ENCODE assay signal across 8 cellular contexts in genomic region chr6:157307661-157308060, GRCh38.
"Had no signal": no experiment of that assay in that cellular context is flagged by ENCODE, and none has a peak within 500 bp of the region (broad histone marks: within the 10 kb centered on the region; RNA-seq: fewer than 3 reads in every experiment).

No MANE protein-coding gene starts in this region.

- H3K27ac ChIP-seq: HL-60 had no signal

- H3K4me3 ChIP-seq: GM23338 had no signal

- DNase-seq: H9, HCEC 1CT, HFFc6, KG1 had no signal

- FAIRE-seq: H1, H54 had no signal

- H3K4me2 ChIP-seq: GM23338 had no signal

- H2AFZ ChIP-seq: GM23338 had no signal

- ATAC-seq: GM23338 had no signal
